8 cellular contexts compared by ENCODE assay signal in genomic region chr7:73725703-73726466, GRCh38. TPM values are rescaled to one million over a fixed set of nuclear protein-coding genes. Genes with fewer than 3 reads are reported as not detected.
DNase-seq lines count a peak whose midpoint lies in the region; ATAC-seq and TF ChIP-seq lines count a peak whose summit lies in the region.

No MANE protein-coding gene starts in this region.

- H3K27me3 Mint-ChIP-seq in activated CD4-positive, alpha-beta memory T cell treated with anti-CD3 and anti-CD28 coated beads, Interleukin-2, amount 10 ng/mL, durations not matched to agents 7 days and 5 days, result peaks cover 23% of the 10 kb centered on the region

- no peak overlapping the region for H3K4me3 ChIP-seq in dorsolateral prefrontal cortex

- peak; percentile 63 to 99 (median 93) for TF ChIP-seq CTCF in dorsolateral prefrontal cortex (IDR thresholded peaks at IDR 0.05 in 54 of 56, conservative IDR thresholded peaks at IDR 0.05 in 2 of 56; ENCODE audit: low read depth in 1 of 56, partially characterized antibody in 56 of 56)

- no peaks in the 10 kb centered on the region for H3K27me3 ChIP-seq in dorsolateral prefrontal cortex

- POLR2A ChIA-PET in activated CD4-positive, alpha-beta memory T cell treated with anti-CD3 and anti-CD28 coated beads, Interleukin-2, amount 10 ng/mL, durations not matched to agents 7 days and 5 days (lab: Charles Lee), result interaction anchor here (1.0 kb wide), 1 partner anchor 15 kb away, joined by 3 read pairs; no protein-coding TSS in a partner anchor

- CTCF ChIA-PET in activated CD4-positive, alpha-beta memory T cell treated with anti-CD3 and anti-CD28 coated beads, Interleukin-2, amount 10 ng/mL, durations not matched to agents 7 days and 5 days (lab: Charles Lee), result interaction anchor here (0.7 to 4.7 kb wide), 12 partner anchors 9 to 206 kb away, joined by 3 to 54 read pairs (median 6); partner anchors contain the start of gene ABHD11

- no peak overlapping the region for H3K27ac Mint-ChIP-seq in activated CD4-positive, alpha-beta memory T cell treated with anti-CD3 and anti-CD28 coated beads, Interleukin-2, amount 10 ng/mL, durations not matched to agents 7 days and 5 days

- DNase-seq in AG20443 (ENCODE audit: low spot score), result peak; percentile 83
- DNase-seq in NCI-H82 treated with DMSO at 0.1 percent for 48 hours (lab: John Stamatoyannopoulos, UW; ENCODE audit: unreplicated experiment), result peak; percentile 47
- peak; percentile 90 for DNase-seq in activated CD4-positive, alpha-beta memory T cell treated with anti-CD3 and anti-CD28 coated beads, Interleukin-2, amount 10 ng/mL, durations not matched to agents 7 days and 5 days
- peak; percentile 81 to 94 (median 91) for DNase-seq in dorsolateral prefrontal cortex
- DNase-seq in medulla oblongata (ENCODE audit: extremely low spot score), result peak; percentile 83
- peak; percentile 98 for DNase-seq in stimulated activated CD8-positive, alpha-beta memory T cell treated with anti-CD3 and anti-CD28 coated beads, Interleukin-15, amount 100 ng/mL, for 24 hours (ENCODE audit: low read depth)

- intact Hi-C loops in dorsolateral prefrontal cortex (cut with DNase I), result loop anchor here (1.0 to 5.0 kb wide), 3 partner anchors 119 to 131 kb away; no protein-coding TSS in a partner anchor

- ATAC-seq in GM19025 (IDR thresholded peaks at IDR 0.05; ENCODE audit: low read depth, unreplicated experiment) (peak; percentile 84), HG03432 (IDR thresholded peaks at IDR 0.05; ENCODE audit: unreplicated experiment) (peak; percentile 78)

- no peak overlapping the region for H3K27ac ChIP-seq in dorsolateral prefrontal cortex

- no peak overlapping the region for H3K4me3 Mint-ChIP-seq in activated CD4-positive, alpha-beta memory T cell treated with anti-CD3 and anti-CD28 coated beads, Interleukin-2, amount 10 ng/mL, durations not matched to agents 7 days and 5 days

- H3K4me1 Mint-ChIP-seq in activated CD4-positive, alpha-beta memory T cell treated with anti-CD3 and anti-CD28 coated beads, Interleukin-2, amount 10 ng/mL, durations not matched to agents 7 days and 5 days, result no peaks in the 10 kb centered on the region

- no peaks in the 10 kb centered on the region for H3K9me3 Mint-ChIP-seq in activated CD4-positive, alpha-beta memory T cell treated with anti-CD3 and anti-CD28 coated beads, Interleukin-2, amount 10 ng/mL, durations not matched to agents 7 days and 5 days

- H3K36me3 Mint-ChIP-seq in activated CD4-positive, alpha-beta memory T cell treated with anti-CD3 and anti-CD28 coated beads, Interleukin-2, amount 10 ng/mL, durations not matched to agents 7 days and 5 days (ENCODE audit: low read depth), result no peaks in the 10 kb centered on the region

RNA-seq across cellular contexts. Expression of gene STX1A, which starts 6.4 kb away (rescaled TPM):
- 10 to 100 TPM; 27.9 to 30.7 TPM for total RNA-seq in activated CD4-positive, alpha-beta memory T cell treated with anti-CD3 and anti-CD28 coated beads, Interleukin-2, amount 10 ng/mL, durations not matched to agents 7 days and 5 days
- 100 to 1,000 TPM in 114 of 120 experiments, 10 to 100 TPM in 6; 59.6 to 264 (median 153) TPM for total RNA-seq in dorsolateral prefrontal cortex

RNA-seq across cellular contexts. Expression of gene ABHD11, which starts 12.7 kb away (rescaled TPM):
- total RNA-seq in activated CD4-positive, alpha-beta memory T cell treated with anti-CD3 and anti-CD28 coated beads, Interleukin-2, amount 10 ng/mL, durations not matched to agents 7 days and 5 days, result 10 to 100 TPM; 12.3 to 13.7 TPM
- total RNA-seq in dorsolateral prefrontal cortex, result 10 to 100 TPM in 119 of 120 experiments, 1 to 10 TPM in 1; 8.9 to 40.2 (median 19.5) TPM

RNA-seq across cellular contexts. Expression of gene BUD23, which starts 42.5 kb away (rescaled TPM):
- total RNA-seq in activated CD4-positive, alpha-beta memory T cell treated with anti-CD3 and anti-CD28 coated beads, Interleukin-2, amount 10 ng/mL, durations not matched to agents 7 days and 5 days, result 10 to 100 TPM; 57.0 to 57.2 TPM
- total RNA-seq in dorsolateral prefrontal cortex, result 10 to 100 TPM; 32.0 to 61.9 (median 46.1) TPM

RNA-seq across cellular contexts. Expression of gene DNAJC30, which starts 42.6 kb away (rescaled TPM):
- 1 to 10 TPM; 5.9 to 6.4 TPM for total RNA-seq in activated CD4-positive, alpha-beta memory T cell treated with anti-CD3 and anti-CD28 coated beads, Interleukin-2, amount 10 ng/mL, durations not matched to agents 7 days and 5 days
- 10 to 100 TPM in 119 of 120 experiments, 1 to 10 TPM in 1; 9.5 to 21.4 (median 15.8) TPM for total RNA-seq in dorsolateral prefrontal cortex

RNA-seq across cellular contexts. Expression of gene CLDN3, which starts 44.2 kb away (rescaled TPM):
- not detected for total RNA-seq in activated CD4-positive, alpha-beta memory T cell treated with anti-CD3 and anti-CD28 coated beads, Interleukin-2, amount 10 ng/mL, durations not matched to agents 7 days and 5 days
- 1 to 10 TPM in 2 of 120 experiments, under 1 TPM in 5, not detected in 113; 0.36 to 1.5 (median 0.50) TPM for total RNA-seq in dorsolateral prefrontal cortex

Comparison
In these comparisons a context has a peak if more than half of its experiments do, and no peak if none do; other contexts are left out.
1. DNase-seq: peak in every context shown above with its lines; median percentile 98 in stimulated activated CD8-positive, alpha-beta memory T cell treated with anti-CD3 and anti-CD28 coated beads, Interleukin-15, amount 100 ng/mL, for 24 hours; 91 in dorsolateral prefrontal cortex; 90 in activated CD4-positive, alpha-beta memory T cell treated with anti-CD3 and anti-CD28 coated beads, Interleukin-2, amount 10 ng/mL, durations not matched to agents 7 days and 5 days; 83 in AG20443; 83 in medulla oblongata; 47 in NCI-H82 treated with DMSO at 0.1 percent for 48 hours.